Comparison of ENCODE assay signal across 8 cellular contexts in the genomic region with DNA sequence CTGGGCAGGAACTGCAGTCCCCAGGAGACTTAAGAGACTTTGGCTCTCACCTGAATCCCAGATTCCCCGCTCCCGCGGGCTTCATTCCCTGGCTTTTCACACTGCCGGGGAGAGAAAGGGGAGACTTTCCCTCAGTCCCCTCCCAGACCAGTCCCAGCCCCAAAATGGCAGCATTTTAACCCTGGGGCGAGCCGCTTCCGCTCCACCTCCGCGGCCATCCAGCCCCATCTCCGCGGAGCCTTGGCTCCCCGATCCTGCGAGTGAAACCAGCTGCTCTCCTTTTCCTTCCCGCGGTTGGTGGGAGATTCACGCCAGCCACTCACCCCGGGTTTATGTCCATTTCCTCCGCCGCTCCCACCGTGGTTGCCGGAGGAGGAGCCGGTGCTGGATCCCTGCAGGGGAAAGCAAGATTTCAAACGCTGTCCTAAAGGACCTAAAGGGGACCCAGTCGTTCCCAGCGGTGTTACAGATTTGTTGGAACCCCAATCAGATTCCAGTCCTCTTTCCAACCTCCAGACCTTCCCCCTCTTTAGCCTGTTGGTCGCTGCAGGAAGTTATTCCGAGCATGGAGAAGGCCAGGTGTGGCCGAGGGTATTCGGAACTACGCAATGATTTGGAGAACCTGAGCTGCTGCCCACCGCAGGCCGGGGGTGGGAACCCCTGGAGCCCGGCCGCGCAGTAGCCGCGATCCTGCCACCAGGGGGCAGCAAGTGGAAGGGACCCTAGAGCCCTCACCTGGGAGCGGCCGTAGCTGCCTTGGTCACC. TPM values are rescaled to one million over a fixed set of nuclear protein-coding genes. Genes with fewer than 3 reads are reported as not detected.
DNase-seq lines count a peak whose midpoint lies in the region; ATAC-seq, FAIRE-seq and TF ChIP-seq lines count a peak whose summit lies in the region.

No MANE protein-coding gene starts in this region.

- TF ChIP-seq CTCF in glutamatergic neuron (IDR thresholded peaks at IDR 0.05; ENCODE audit: partially characterized antibody, unreplicated experiment): peak; percentile 97
- peak; percentile 86 for TF ChIP-seq CTCF in osteocyte (IDR thresholded peaks at IDR 0.05)

- H3K4me3 ChIP-seq in thymus (ENCODE audit: low read length): peak overlapping the region; percentile 11

- H3K9me3 Mint-ChIP-seq in glutamatergic neuron (ENCODE audit: unreplicated experiment) (peaks cover 7% of the 10 kb centered on the region), osteocyte (ENCODE audit: unreplicated experiment) (no peaks in the 10 kb centered on the region)

- H3K36me3 Mint-ChIP-seq in glutamatergic neuron (ENCODE audit: unreplicated experiment) (no peaks in the 10 kb centered on the region), osteocyte (ENCODE audit: unreplicated experiment) (no peaks in the 10 kb centered on the region)

- DNase-seq in EL: peak; percentile 52
- peak; percentile 90 for DNase-seq in HTR-8/SVneo (ENCODE audit: insufficient read length, low spot score)
- peak; percentile 39 for DNase-seq in RPMI7951 (ENCODE audit: low read depth)
- DNase-seq in activated naive CD4-positive, alpha-beta T cell (lab: John Stamatoyannopoulos, UW): peak; percentile 38 to 71 (median 60)
- DNase-seq in glutamatergic neuron: peak; percentile 84
- peak; percentile 89 for DNase-seq in osteocyte (ENCODE audit: extremely low spot score, unreplicated experiment)

- H3K27ac Mint-ChIP-seq in glutamatergic neuron (ENCODE audit: unreplicated experiment) (no peak overlapping the region), osteocyte (ENCODE audit: unreplicated experiment) (no peak overlapping the region)

- H3K4me3 Mint-ChIP-seq in glutamatergic neuron (ENCODE audit: unreplicated experiment) (peak overlapping the region; percentile 57), osteocyte (ENCODE audit: unreplicated experiment) (peak overlapping the region; percentile 51)

- no peaks in the 10 kb centered on the region for H3K36me3 ChIP-seq in thymus (ENCODE audit: control insufficient read depth, insufficient read depth)

- WGBS in thymus: 1% methylated on average over 39 of the region's 39 CpGs

- no peaks in the 10 kb centered on the region for H3K4me1 ChIP-seq in thymus (ENCODE audit: control insufficient read depth, insufficient read depth, low read length)

- FAIRE-seq in HTR-8/SVneo (lab: Jason Lieb, UNC): peak; percentile 76

- H3K27me3 Mint-ChIP-seq in glutamatergic neuron (ENCODE audit: unreplicated experiment) (peaks cover 15% of the 10 kb centered on the region), osteocyte (ENCODE audit: unreplicated experiment) (peaks cover 67% of the 10 kb centered on the region)

- no peaks in the 10 kb centered on the region for H3K4me1 Mint-ChIP-seq in glutamatergic neuron (ENCODE audit: low read depth, unreplicated experiment)
- H3K4me1 Mint-ChIP-seq in osteocyte (ENCODE audit: unreplicated experiment): peaks cover 10% of the 10 kb centered on the region

- H3K27ac ChIP-seq in thymus (ENCODE audit: low read depth): no peak overlapping the region

- H3K9me3 ChIP-seq in thymus (ENCODE audit: control insufficient read depth): no peaks in the 10 kb centered on the region

- peaks cover 14% of the 10 kb centered on the region for H3K27me3 ChIP-seq in thymus (ENCODE audit: control insufficient read depth, insufficient read depth)

- no peak for ATAC-seq in GM21717 (IDR thresholded peaks at IDR 0.05; ENCODE audit: unreplicated experiment)

RNA-seq across cellular contexts. Expression of gene DMKN, which starts 3.4 kb away (rescaled TPM):
- total RNA-seq in RPMI7951 (2014; rRNA removed; shearing (Covaris generic)): 2.9 TPM in 1 of 2 replicates, not detected in the other
- total RNA-seq in glutamatergic neuron (ENCODE audit: unreplicated experiment): 0.88 TPM
- total RNA-seq in osteocyte: not detected in 2 replicates
- 175 TPM for polyA plus RNA-seq in thymus

RNA-seq across cellular contexts. Expression of gene SBSN, which starts 18.1 kb away (rescaled TPM):
- not detected in 2 replicates for total RNA-seq in RPMI7951 (2014; rRNA removed; shearing (Covaris generic))
- total RNA-seq in glutamatergic neuron (ENCODE audit: unreplicated experiment) (0.29 TPM), osteocyte (not detected in 2 replicates)
- polyA plus RNA-seq in thymus: 56.1 TPM

RNA-seq across cellular contexts. Expression of gene KRTDAP, which starts 19.8 kb away (rescaled TPM):
- not detected in 2 replicates for total RNA-seq in RPMI7951 (2014; rRNA removed; shearing (Covaris generic))
- not detected for total RNA-seq in glutamatergic neuron (ENCODE audit: unreplicated experiment)
- total RNA-seq in osteocyte: not detected in 2 replicates
- polyA plus RNA-seq in thymus: 523 TPM

RNA-seq across cellular contexts. Expression of gene GAPDHS, which starts 23.2 kb away (rescaled TPM):
- 0.20 TPM in 1 of 2 replicates, not detected in the other for total RNA-seq in RPMI7951 (2014; rRNA removed; shearing (Covaris generic))
- total RNA-seq in glutamatergic neuron (ENCODE audit: unreplicated experiment): not detected
- total RNA-seq in osteocyte: not detected in 2 replicates
- 0.16 TPM for polyA plus RNA-seq in thymus

RNA-seq across cellular contexts. Expression of gene TMEM147, which starts 35.4 kb away (rescaled TPM):
- total RNA-seq in RPMI7951 (2014; rRNA removed; shearing (Covaris generic)): 133 and 153 TPM in 2 replicates
- 67.2 TPM for total RNA-seq in glutamatergic neuron (ENCODE audit: unreplicated experiment)
- total RNA-seq in osteocyte: 110 and 111 TPM in 2 replicates
- 61.1 TPM for polyA plus RNA-seq in thymus

Comparison
In these comparisons a context has a peak if more than half of its experiments do, and no peak if none do; other contexts are left out.
1. DNase-seq: peak in every context shown above with its lines; median percentile 90 in HTR-8/SVneo; 89 in osteocyte; 84 in glutamatergic neuron; 60 in activated naive CD4-positive, alpha-beta T cell; 52 in EL; 39 in RPMI7951.